Comparison of ENCODE assay signal across 9 cellular contexts in the genomic region with DNA sequence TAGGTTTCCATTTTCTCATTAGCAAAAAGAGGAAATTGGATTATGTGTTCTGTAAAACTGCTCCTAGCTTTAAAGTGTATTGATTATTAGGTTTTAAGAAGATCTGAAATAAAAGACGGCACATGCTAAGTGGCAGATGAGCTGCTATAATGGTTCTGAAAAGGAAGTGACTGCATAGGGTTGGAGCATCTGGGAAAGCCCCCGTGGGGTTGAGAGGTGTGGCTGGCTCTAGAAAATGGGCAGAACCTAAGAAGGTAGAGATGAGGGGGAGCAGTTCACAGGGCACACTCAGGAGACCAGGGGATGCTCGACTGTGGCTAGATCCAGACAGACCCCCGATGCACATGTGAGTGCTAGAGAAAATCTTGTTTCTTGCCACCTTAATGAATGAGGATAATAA. TPM values are rescaled to one million over a fixed set of nuclear protein-coding genes. Genes with fewer than 3 reads are reported as not detected.
DNase-seq lines count a peak whose midpoint lies in the region; ATAC-seq, FAIRE-seq and TF ChIP-seq lines count a peak whose summit lies in the region.
"Had no signal": no experiment of that assay in that cellular context is flagged by ENCODE, and none has a peak within 500 bp of the region (broad histone marks: within the 10 kb centered on the region; RNA-seq: fewer than 3 reads in every experiment).

No MANE protein-coding gene starts in this region.

- intact Hi-C loops in heart left ventricle (cut with DNase I), result no loop called here

- H3K4me2 ChIP-seq in mesendoderm (ENCODE audit: low read length), result no peak overlapping the region

- TF ChIP-seq POLR2A in heart left ventricle (IDR thresholded peaks at IDR 0.05), result no peak

- no peaks in the 10 kb centered on the region for H3K79me2 ChIP-seq in mesendoderm (ENCODE audit: control insufficient read depth, insufficient read depth, low read length)

- H3K27ac ChIP-seq in heart left ventricle (no peak overlapping the region), mesendoderm (ENCODE audit: low read depth, low read length) (no peak overlapping the region)

- H3K4me1 ChIP-seq in heart left ventricle (no peaks in the 10 kb centered on the region), mesendoderm (ENCODE audit: control insufficient read depth, low read depth, low read length) (no peaks in the 10 kb centered on the region)

- TF ChIP-seq CTCF in heart left ventricle (IDR thresholded peaks at IDR 0.05), result no peak

- no peak overlapping the region for H3K23ac ChIP-seq in mesendoderm (ENCODE audit: low read length)

- H3K4me3 ChIP-seq in heart left ventricle (peak overlapping the region in 1 of 12 donors; percentile 12), mesendoderm (ENCODE audit: low read length) (no peak overlapping the region)

- no peak for FAIRE-seq in frontal cortex (lab: Jason Lieb, UNC)
- FAIRE-seq: H1 had no signal

- H3K18ac ChIP-seq in mesendoderm (ENCODE audit: low read length), result no peak overlapping the region

- peak; percentile 36 for DNase-seq in activated CD4-positive, alpha-beta T cell treated with anti-CD3 and anti-CD28 coated beads for 48 hours
- DNase-seq in stimulated activated CD4-positive, alpha-beta T cell treated with anti-CD3 and anti-CD28 coated beads, Interleukin-1b, Interleukin-23, amount 100 ng/mL, for 24 hours (ENCODE audit: low read depth in 4 of 4, low spot score in 1 of 4), result peak in 3 of 4 experiments; percentile 4 to 11 (median 10)
- DNase-seq in heart left ventricle, result no peak
- no peak for DNase-seq in frontal cortex (ENCODE audit: low spot score in 2 of 2)
- DNase-seq in mesendoderm, result no peak
- DNase-seq in NOMO-1 (lab: John Stamatoyannopoulos, UW; ENCODE audit: unreplicated experiment in 2 of 2), result no peak

- no peaks in the 10 kb centered on the region for H3K36me3 ChIP-seq in heart left ventricle
- H3K36me3 ChIP-seq in mesendoderm (ENCODE audit: control insufficient read depth, insufficient read depth, low read length), result no peaks in the 10 kb centered on the region

- no peak overlapping the region for H4K5ac ChIP-seq in mesendoderm (ENCODE audit: low read length)

- no peaks in the 10 kb centered on the region for H3K27me3 ChIP-seq in heart left ventricle
- no peaks in the 10 kb centered on the region for H3K27me3 ChIP-seq in mesendoderm (ENCODE audit: insufficient read depth, low read length, poor library complexity)

- no peak overlapping the region for H3K9ac ChIP-seq in mesendoderm (ENCODE audit: low read length)

- H2BK120ac ChIP-seq in mesendoderm (ENCODE audit: low read depth, low read length), result no peak overlapping the region

- no peaks in the 10 kb centered on the region for H3K9me3 ChIP-seq in heart left ventricle

- H2AK5ac ChIP-seq in mesendoderm (ENCODE audit: low read length), result no peak overlapping the region

- no peak overlapping the region for H3K4ac ChIP-seq in mesendoderm (ENCODE audit: low read depth, low read length)

- no peaks in the 10 kb centered on the region for H3K79me1 ChIP-seq in mesendoderm (ENCODE audit: low read length)

- 75 to 83% (median 78%) methylated on average over 4 of the region's 4 CpGs for WGBS in heart left ventricle, 4 donors
- WGBS in mesendoderm (ENCODE audit: extremely low coverage, insufficient coverage, low lambda C conversion rate), result no CpG with 5 or more reads among the region's 4 CpGs

- no peak overlapping the region for H2BK15ac ChIP-seq in mesendoderm (replicated peaks; ENCODE audit: low read depth)

- H3K56ac ChIP-seq in mesendoderm (ENCODE audit: low read length), result no peak overlapping the region

- ATAC-seq in GM18868 (IDR thresholded peaks at IDR 0.05; ENCODE audit: unreplicated experiment) (peak; percentile 76), HG02852 (IDR thresholded peaks at IDR 0.05; ENCODE audit: unreplicated experiment) (peak; percentile 65), heart left ventricle (no peak)

- H2BK5ac ChIP-seq in mesendoderm (ENCODE audit: low read length), result no peak overlapping the region

- H4K8ac ChIP-seq in mesendoderm (ENCODE audit: low read depth, low read length), result no peak overlapping the region

RNA-seq across cellular contexts. Expression of a gene that starts 1.9 kb away (rescaled TPM):
- total RNA-seq in heart left ventricle (under 1 TPM in 6 of 9 donors, not detected in 3; 0.32 to 0.70 (median 0.65) TPM), frontal cortex (not detected)
- polyA plus RNA-seq in heart left ventricle, result under 1 TPM in 1 of 2 donors, not detected in 1; 0.34 TPM
- not detected for polyA plus RNA-seq in mesendoderm (2013, experiment 1 of 2)
- not detected for polyA plus RNA-seq in mesendoderm (2013, experiment 2 of 2)
- total RNA-seq: H1 had no signal
- polyA plus RNA-seq: H1 had no signal

Comparison
In these comparisons a context has a peak if more than half of its experiments do, and no peak if none do; other contexts are left out.
1. ATAC-seq: peak in GM18868 (single experiment) and HG02852 (single experiment); none in heart left ventricle (0 of 4).
2. DNase-seq: peak in activated CD4-positive, alpha-beta T cell treated with anti-CD3 and anti-CD28 coated beads for 48 hours (single experiment) and stimulated activated CD4-positive, alpha-beta T cell treated with anti-CD3 and anti-CD28 coated beads, Interleukin-1b, Interleukin-23, amount 100 ng/mL, for 24 hours (3 of 4); none in heart left ventricle (0 of 5), frontal cortex (0 of 2), mesendoderm (single experiment) and NOMO-1 (0 of 2).